Comparison of ENCODE assay signal across 19 cellular contexts in the genomic region with DNA sequence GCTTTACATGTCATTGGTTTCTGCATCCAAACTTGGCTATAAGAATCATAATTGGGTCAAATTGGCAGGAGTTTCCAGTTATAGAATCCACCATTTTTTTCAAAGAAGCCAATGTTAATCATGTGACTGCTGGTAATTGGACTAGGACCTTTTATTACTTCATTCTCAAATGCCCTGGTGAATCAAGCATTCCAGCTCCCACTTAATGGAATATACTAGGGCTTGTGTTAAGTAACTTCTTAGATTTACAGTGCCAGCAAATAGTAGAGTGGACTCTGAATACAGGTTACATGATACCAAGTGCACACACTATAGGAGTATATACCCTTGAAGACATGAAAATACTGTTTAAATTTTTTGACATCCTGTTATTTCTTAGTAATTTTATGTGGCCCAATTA.
A peak's percentile ranks its signal among the peaks of the same experiment; 100 is the strongest.
DNase-seq lines count a peak whose midpoint lies in the region; ATAC-seq, FAIRE-seq and TF ChIP-seq lines count a peak whose summit lies in the region.
"Had no signal": no experiment of that assay in that cellular context is flagged by ENCODE, and none has a peak within 500 bp of the region (broad histone marks: within the 10 kb centered on the region; RNA-seq: fewer than 3 reads in every experiment).

No MANE protein-coding gene starts in this region.

- H3K9me3 ChIP-seq in A549 (no peaks in the 10 kb centered on the region), HCT116 (ENCODE audit: control insufficient read depth in 1 of 2, insufficient read depth in 1 of 2, low read depth in 1 of 2, low read length in 2 of 2) (no peaks in the 10 kb centered on the region), K562 (replicated peaks; ENCODE audit: control insufficient read depth, insufficient read depth, low read depth, low read length) (no peaks in the 10 kb centered on the region), psoas muscle (no peaks in the 10 kb centered on the region), neural progenitor cell (ENCODE audit: low read depth) (no peaks in the 10 kb centered on the region), stomach (no peaks in the 10 kb centered on the region)
- H3K9me3 ChIP-seq: SJSA1 had no signal

- BruUV-seq in HCT116 (replicated peaks; lab: Mats Ljungman, UMichigan) (no TSS peak), K562 (replicated peaks; lab: Mats Ljungman, UMichigan) (no TSS peak)

- TF ChIP-seq RAD21 in A549 (conservative IDR thresholded peaks at IDR 0.05 in 1 of 2, IDR thresholded peaks at IDR 0.05 in 1 of 2) (no peak), HCT116 (IDR thresholded peaks at IDR 0.05; ENCODE audit: low read depth) (no peak), K562 (CRISPR knock-in tag; conservative IDR thresholded peaks at IDR 0.05 in 1 of 2, IDR thresholded peaks at IDR 0.05 in 1 of 2) (no peak)

- no peak overlapping the region for H3K27ac Mint-ChIP-seq in neural progenitor cell

- H3F3A ChIP-seq in neural progenitor cell (ENCODE audit: low read depth): no peaks in the 10 kb centered on the region

- no peak overlapping the region for H3K4me3 ChIP-seq in A549
- no peak overlapping the region for H3K4me3 ChIP-seq in HCT116 (replicated peaks in 1 of 2; ENCODE audit: low read depth in 1 of 2, low read length in 2 of 2)
- H3K4me3 ChIP-seq in K562: no peak overlapping the region
- H3K4me3 ChIP-seq in psoas muscle: no peak overlapping the region
- no peak overlapping the region for H3K4me3 ChIP-seq in neural progenitor cell
- no peak overlapping the region for H3K4me3 ChIP-seq in stomach
- H3K4me3 ChIP-seq: SJSA1 had no signal

- no peaks in the 10 kb centered on the region for H3K27me3 ChIP-seq in HCT116 (ENCODE audit: insufficient read depth, low read length)
- H3K27me3 ChIP-seq in K562 (ENCODE audit: control insufficient read depth in 2 of 2, insufficient read depth in 2 of 2, low read length in 2 of 2): peaks cover 0 to 5% of the 10 kb centered on the region in 2 experiments; a peak in 1 of 5 replicates
- H3K27me3 ChIP-seq in psoas muscle (ENCODE audit: insufficient read depth in 3 of 3, low read length in 2 of 3): no peaks in the 10 kb centered on the region
- no peaks in the 10 kb centered on the region for H3K27me3 ChIP-seq in neural progenitor cell
- H3K27me3 ChIP-seq in stomach: no peaks in the 10 kb centered on the region
- H3K27me3 ChIP-seq: SJSA1 had no signal

- H3K4me2 ChIP-seq in A549 (peak overlapping the region; percentile 33; the same call in 1 of the 3 replicates), HCT116 (ENCODE audit: low read length) (no peak overlapping the region), K562 (ENCODE audit: insufficient read depth, low read length) (no peak overlapping the region), neural progenitor cell (no peak overlapping the region)

- no peak for TF ChIP-seq EP300 in A549 (IDR thresholded peaks at IDR 0.05)
- TF ChIP-seq EP300 in K562 (IDR thresholded peaks at IDR 0.05; ENCODE audit: low read length): no peak
- TF ChIP-seq EP300 in stomach (IDR thresholded peaks at IDR 0.05): no peak

- TF ChIP-seq POLR2A in A549 (IDR thresholded peaks at IDR 0.05; ENCODE audit: low read length): no peak
- no peak for TF ChIP-seq POLR2A in HCT116 (IDR thresholded peaks at IDR 0.05; ENCODE audit: borderline replicate concordance, extremely low read depth, insufficient read depth, insufficient read length)
- no peak for TF ChIP-seq POLR2A in K562 (conservative IDR thresholded peaks at IDR 0.05)
- TF ChIP-seq POLR2A in stomach (IDR thresholded peaks at IDR 0.05): no peak

- H3K36me3 ChIP-seq in HCT116 (ENCODE audit: control insufficient read depth in 1 of 2, insufficient read depth in 2 of 2, low read length in 2 of 2): no peaks in the 10 kb centered on the region
- H3K36me3 ChIP-seq in K562 (ENCODE audit: control insufficient read depth, insufficient read depth, low read length): no peaks in the 10 kb centered on the region
- no peaks in the 10 kb centered on the region for H3K36me3 ChIP-seq in psoas muscle (ENCODE audit: insufficient read depth in 1 of 2, low read depth in 1 of 2)
- H3K36me3 ChIP-seq in neural progenitor cell: no peaks in the 10 kb centered on the region
- no peaks in the 10 kb centered on the region for H3K36me3 ChIP-seq in stomach
- H3K36me3 ChIP-seq: SJSA1 had no signal

- no peak overlapping the region for H3K4me3 Mint-ChIP-seq in neural progenitor cell

- intact Hi-C loops in HCT116 (cut with micrococcal nuclease): no loop called here
- intact Hi-C loops in K562 (cut with micrococcal nuclease): no loop called here
- intact Hi-C loops in psoas muscle (cut with DNase I): no loop called here
- intact Hi-C loops in stomach (cut with DNase I; ENCODE audit: low total_unique reads): loop anchor here (10.0 kb wide), 1 partner anchor 211 kb away; the partner anchor contains the start of gene MACIR

- no peak overlapping the region for H3K9ac ChIP-seq in HCT116 (ENCODE audit: low read length)
- no peak overlapping the region for H3K9ac ChIP-seq in K562 (ENCODE audit: insufficient read depth in 1 of 2, low read depth in 2 of 2, low read length in 2 of 2)
- H3K9ac ChIP-seq in neural progenitor cell: no peak overlapping the region

- peak; percentile 39 for FAIRE-seq in A549 (lab: Jason Lieb, UNC)
- FAIRE-seq in K562 (lab: Jason Lieb, UNC): no peak
- FAIRE-seq: A204.1 had no signal

- no peaks in the 10 kb centered on the region for H3K9me2 ChIP-seq in HCT116 (ENCODE audit: insufficient read depth)

- POLR2A ChIA-PET in A549 (lab: Yijun Ruan, JAX): no interaction called here
- POLR2A ChIA-PET in HCT116 (lab: Charles Lee): interaction anchor here (1.0 kb wide), 1 partner anchor 10 kb away, joined by 3 read pairs; no protein-coding TSS in a partner anchor
- POLR2A ChIA-PET in K562 (lab: Yijun Ruan, JAX): no interaction called here

- H3K79me2 ChIP-seq in HCT116 (ENCODE audit: insufficient read depth, low read length): no peaks in the 10 kb centered on the region
- H3K79me2 ChIP-seq in K562 (ENCODE audit: control insufficient read depth, insufficient read depth, low read length): no peaks in the 10 kb centered on the region
- H3K79me2 ChIP-seq in neural progenitor cell (ENCODE audit: low read depth): no peaks in the 10 kb centered on the region

- peak overlapping the region; percentile 43 to 54; a peak in 5 of 6 replicates for H3K27ac ChIP-seq in A549
- no peak overlapping the region for H3K27ac ChIP-seq in HCT116 (ENCODE audit: low read depth, low read length)
- H3K27ac ChIP-seq in K562 (ENCODE audit: extremely low read depth, low read depth, low read length): no peak overlapping the region
- H3K27ac ChIP-seq in psoas muscle: peak overlapping the region; percentile 71
- no peak overlapping the region for H3K27ac ChIP-seq in neural progenitor cell
- no peak overlapping the region for H3K27ac ChIP-seq in stomach
- H3K27ac ChIP-seq: C4-2B, SJSA1 had no signal

- no peaks in the 10 kb centered on the region for H3K27me3 Mint-ChIP-seq in neural progenitor cell (ENCODE audit: insufficient read depth, low read depth)

- no peaks in the 10 kb centered on the region for H3K9me3 Mint-ChIP-seq in neural progenitor cell

- in situ Hi-C loops in K562 (cut with MboI): no loop called here

- RAD21 ChIA-PET in HCT116 (lab: Charles Lee; ENCODE audit: low non-redundant PET in 1 of 2, low total read pairs in 2 of 2, uncharacterized antibody in 2 of 2, unreplicated experiment in 2 of 2): no interaction called here

- CTCF ChIA-PET in A549 (lab: Yijun Ruan, JAX) (interaction anchor here (0.7 to 1.7 kb wide), 3 partner anchors 9 to 104 kb away, joined by 3 to 7 read pairs (median 3); no protein-coding TSS in a partner anchor), HCT116 (lab: Charles Lee) (interaction anchor here (0.9 kb wide), 1 partner anchor 9 kb away, joined by 3 read pairs; no protein-coding TSS in a partner anchor), K562 (lab: Yijun Ruan, JAX; ENCODE audit: low intra/inter-chr PET ratio) (no interaction called here)

- ATAC-seq in A549: no peak
- ATAC-seq in HCT116: no peak
- ATAC-seq in K562: no peak
- ATAC-seq in psoas muscle: peak; percentile 36 to 65 (median 58)
- no peak for ATAC-seq in GM19035 (IDR thresholded peaks at IDR 0.05; ENCODE audit: unreplicated experiment)

- H4K20me1 ChIP-seq in HCT116 (ENCODE audit: insufficient read depth): no peaks in the 10 kb centered on the region
- no peaks in the 10 kb centered on the region for H4K20me1 ChIP-seq in K562 (replicated peaks; ENCODE audit: control insufficient read depth, insufficient read depth, low read length)
- H4K20me1 ChIP-seq in neural progenitor cell (ENCODE audit: low read depth): no peaks in the 10 kb centered on the region

- H2AFZ ChIP-seq in HCT116 (ENCODE audit: low read depth, low read length, poor library complexity, severe bottlenecking): peak overlapping the region; percentile 30
- no peak overlapping the region for H2AFZ ChIP-seq in K562 (ENCODE audit: low read depth, low read length)
- no peak overlapping the region for H2AFZ ChIP-seq in neural progenitor cell (replicated peaks)

- TF ChIP-seq CTCF in A549 (IDR thresholded peaks at IDR 0.05) (no peak), HCT116 (IDR thresholded peaks at IDR 0.05 in 2 of 3, conservative IDR thresholded peaks at IDR 0.05 in 1 of 3; ENCODE audit: borderline replicate concordance in 1 of 3, insufficient read depth in 1 of 3, low read depth in 2 of 3, low read length in 2 of 3) (no peak), K562 (IDR thresholded peaks at IDR 0.05 in 2 of 3, conservative IDR thresholded peaks at IDR 0.05 in 1 of 3; ENCODE audit: insufficient read depth in 2 of 3, low read depth in 1 of 3, low read length in 3 of 3) (no peak), psoas muscle (IDR thresholded peaks at IDR 0.05) (no peak), neural progenitor cell (IDR thresholded peaks at IDR 0.05) (no peak), stomach (IDR thresholded peaks at IDR 0.05) (no peak)

- DNase-seq in A549 (ENCODE audit: low read depth in 1 of 2, low spot score in 1 of 2) (no peak), HCT116 (ENCODE audit: low read depth, low spot score) (no peak), K562 (ENCODE audit: extremely low read depth in 1 of 4, low spot score in 3 of 4) (no peak), psoas muscle (no peak), neural progenitor cell (ENCODE audit: low spot score) (no peak), stomach (no peak), retina (no peak)
- DNase-seq: COR-L47, DMS153, MV-4-11, NCI-H1417 treated with DMSO at 0.1 percent for 48 hours, NCI-H1930, NCI-H2171 treated with DMSO at 0.1 percent for 48 hours, NCI-H510A treated with DMSO at 0.1 percent for 48 hours, NCI-H82 had no signal

- H3K4me1 ChIP-seq in A549: peaks cover 27% of the 10 kb centered on the region
- peaks cover 2 to 6% of the 10 kb centered on the region in 2 experiments; a peak in 3 of 4 replicates for H3K4me1 ChIP-seq in HCT116 (ENCODE audit: control insufficient read depth in 1 of 2, insufficient read depth in 2 of 2, low read length in 2 of 2)
- no peaks in the 10 kb centered on the region for H3K4me1 ChIP-seq in K562 (replicated peaks in 1 of 2; ENCODE audit: control insufficient read depth in 2 of 2, insufficient read depth in 2 of 2, low read length in 2 of 2)
- peaks cover 19% of the 10 kb centered on the region for H3K4me1 ChIP-seq in psoas muscle
- H3K4me1 ChIP-seq in neural progenitor cell: no peaks in the 10 kb centered on the region
- H3K4me1 ChIP-seq in stomach: no peaks in the 10 kb centered on the region

- no peaks in the 10 kb centered on the region for H3K9me1 ChIP-seq in K562 (ENCODE audit: control insufficient read depth, insufficient read depth, low read length)

- H3K4me1 Mint-ChIP-seq in neural progenitor cell: peaks cover 10% of the 10 kb centered on the region

- no peaks in the 10 kb centered on the region for H3K36me3 Mint-ChIP-seq in neural progenitor cell

Comparison
In these comparisons a context has a peak if more than half of its experiments do, and no peak if none do; other contexts are left out.
1. ATAC-seq: peak in psoas muscle (4 of 4); none in A549 (0 of 2), HCT116 (single experiment), K562 (single experiment) and GM19035 (single experiment).
2. H3K27ac ChIP-seq: peak in A549 (2 of 2) and psoas muscle (single experiment); none in HCT116 (single experiment), K562 (single experiment), neural progenitor cell (single experiment) and stomach (0 of 5).